20 cellular contexts compared by ENCODE assay signal in the genomic region with DNA sequence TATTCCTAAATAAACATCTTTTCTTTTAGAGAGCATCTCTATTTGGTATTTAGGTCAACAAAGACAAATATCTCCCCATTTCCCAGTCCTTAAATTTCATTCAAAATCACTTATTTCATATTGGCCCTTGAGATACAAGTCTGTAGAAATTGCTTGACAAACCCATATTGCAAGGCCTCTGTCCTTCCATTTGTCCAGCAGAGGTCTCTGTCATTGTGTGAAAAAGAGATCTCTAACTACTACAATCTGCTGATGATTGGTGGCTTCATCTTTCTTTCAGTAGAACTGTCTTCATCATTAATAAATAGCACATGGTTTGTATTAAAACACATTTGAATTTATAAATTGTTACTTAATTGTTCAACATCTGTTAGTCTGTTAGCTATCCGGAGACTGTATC.
DNase-seq lines count a peak whose midpoint lies in the region; ATAC-seq, FAIRE-seq and TF ChIP-seq lines count a peak whose summit lies in the region.
"Had no signal": no experiment of that assay in that cellular context is flagged by ENCODE, and none has a peak within 500 bp of the region (broad histone marks: within the 10 kb centered on the region; RNA-seq: fewer than 3 reads in every experiment).

No MANE protein-coding gene starts in this region.

- no peaks in the 10 kb centered on the region for H3K79me2 ChIP-seq in HepG2 (ENCODE audit: insufficient read depth, low read length)

- in situ Hi-C loops in HepG2 (cut with HindIII; ENCODE audit: extremely low pct_ligation_motif_present, low pct_unique_long_range_greater_than_20kb): no loop called here

- H4K20me1 ChIP-seq in HepG2 (ENCODE audit: insufficient read depth, low read length): no peaks in the 10 kb centered on the region

- H3K27me3 Mint-ChIP-seq in activated CD4-positive, alpha-beta memory T cell treated with anti-CD3 and anti-CD28 coated beads for 36 hours: no peaks in the 10 kb centered on the region
- H3K27me3 Mint-ChIP-seq: activated CD8-positive, alpha-beta memory T cell treated with anti-CD3 and anti-CD28 coated beads, Interleukin-2, amount 10 ng/mL, durations not matched to agents 7 days and 5 days; naive B cell; T-cell had no signal

- no peak overlapping the region for H3K9ac ChIP-seq in HepG2 (ENCODE audit: insufficient read depth, low read depth, low read length)

- H3K4me2 ChIP-seq in HepG2 (ENCODE audit: low read depth, low read length): no peak overlapping the region

- H3K36me3 Mint-ChIP-seq in activated CD4-positive, alpha-beta memory T cell treated with anti-CD3 and anti-CD28 coated beads for 36 hours: no peaks in the 10 kb centered on the region
- H3K36me3 Mint-ChIP-seq: activated CD8-positive, alpha-beta memory T cell treated with anti-CD3 and anti-CD28 coated beads, Interleukin-2, amount 10 ng/mL, durations not matched to agents 7 days and 5 days; naive B cell; T-cell had no signal

- 95% methylated on average over 1 of the region's 1 CpG for WGBS in HepG2 (ENCODE audit: low lambda C conversion rate)
- WGBS in right lobe of liver (ENCODE audit: insufficient coverage, low coverage, low lambda C conversion rate, missing lambda C conversion rate): 89% methylated on average over 1 of the region's 1 CpG

- POLR2A ChIA-PET in HepG2 (lab: Yijun Ruan, JAX): no interaction called here
- POLR2A ChIA-PET in activated CD4-positive, alpha-beta memory T cell treated with anti-CD3 and anti-CD28 coated beads for 36 hours (lab: Charles Lee): no interaction called here

- H3K36me3 ChIP-seq in HepG2 (replicated peaks in 1 of 2; ENCODE audit: control insufficient read depth in 1 of 2, insufficient read depth in 2 of 2, low read length in 2 of 2) (no peaks in the 10 kb centered on the region), right lobe of liver (no peaks in the 10 kb centered on the region)
- H3K36me3 ChIP-seq: left lung had no signal

- no peak overlapping the region for H3K27ac Mint-ChIP-seq in activated CD4-positive, alpha-beta memory T cell treated with anti-CD3 and anti-CD28 coated beads for 36 hours
- H3K27ac Mint-ChIP-seq: activated CD8-positive, alpha-beta memory T cell treated with anti-CD3 and anti-CD28 coated beads, Interleukin-2, amount 10 ng/mL, durations not matched to agents 7 days and 5 days; naive B cell; T-cell had no signal

- TF ChIP-seq EP300 in HepG2 (IDR thresholded peaks at IDR 0.05; ENCODE audit: low read depth in 2 of 2, low read length in 2 of 2) (no peak), HepG2 (CRISPR knock-in tag; IDR thresholded peaks at IDR 0.05; ENCODE audit: borderline replicate concordance) (no peak)

- no peak for FAIRE-seq in HepG2 (lab: Jason Lieb, UNC)

- intact Hi-C loops in HepG2 (cut with micrococcal nuclease; ENCODE audit: unreplicated experiment) (no loop called here), right lobe of liver (cut with DNase I) (no loop called here)
- intact Hi-C loops in activated CD4-positive, alpha-beta memory T cell treated with anti-CD3 and anti-CD28 coated beads for 36 hours (cut with micrococcal nuclease): no loop called here

- no peaks in the 10 kb centered on the region for H3K27me3 ChIP-seq in HepG2 (ENCODE audit: control insufficient read depth in 1 of 2, insufficient read depth in 2 of 2, low read length in 2 of 2)
- H3K27me3 ChIP-seq in right lobe of liver: no peaks in the 10 kb centered on the region
- H3K27me3 ChIP-seq: left lung had no signal

- no peak for TF ChIP-seq RAD21 in HepG2 (CRISPR knock-in tag; IDR thresholded peaks at IDR 0.05)

- no peak overlapping the region for H3K4me3 Mint-ChIP-seq in activated CD4-positive, alpha-beta memory T cell treated with anti-CD3 and anti-CD28 coated beads for 36 hours
- H3K4me3 Mint-ChIP-seq: activated CD8-positive, alpha-beta memory T cell treated with anti-CD3 and anti-CD28 coated beads, Interleukin-2, amount 10 ng/mL, durations not matched to agents 7 days and 5 days; naive B cell; T-cell had no signal

- BruUV-seq in HepG2 (replicated peaks; lab: Mats Ljungman, UMichigan): no TSS peak

- H3K4me3 ChIP-seq in HepG2 (replicated peaks in 1 of 3; ENCODE audit: insufficient read depth in 1 of 3, low read depth in 2 of 3, low read length in 3 of 3) (no peak overlapping the region), right lobe of liver (no peak overlapping the region), epithelial cell of esophagus (ENCODE audit: low read length) (no peak overlapping the region)
- H3K4me3 ChIP-seq: left lung, psoas muscle had no signal

- H3K27ac ChIP-seq in HepG2 (ENCODE audit: extremely low read length, insufficient read depth, low read length) (no peak overlapping the region), right lobe of liver (no peak overlapping the region)
- H3K27ac ChIP-seq: left lung, psoas muscle had no signal

- H3K9me3 ChIP-seq in HepG2 (ENCODE audit: low read length) (no peaks in the 10 kb centered on the region), right lobe of liver (no peaks in the 10 kb centered on the region)
- H3K9me3 ChIP-seq: left lung, psoas muscle had no signal

- no peak overlapping the region for H2AFZ ChIP-seq in HepG2 (ENCODE audit: low read length)

- no peak for TF ChIP-seq POLR2A in HepG2 (IDR thresholded peaks at IDR 0.05; ENCODE audit: insufficient read depth in 1 of 2, low read depth in 2 of 2, low read length in 2 of 2)
- TF ChIP-seq POLR2A in right lobe of liver (IDR thresholded peaks at IDR 0.05): no peak

- peak; percentile 46; the same call in 1 of the 3 replicates for ATAC-seq in HepG2
- no peak for ATAC-seq in right lobe of liver
- ATAC-seq in HG03280 (IDR thresholded peaks at IDR 0.05; ENCODE audit: unreplicated experiment): no peak
- ATAC-seq: activated CD8-positive, alpha-beta memory T cell treated with anti-CD3 and anti-CD28 coated beads, Interleukin-2, amount 10 ng/mL, durations not matched to agents 7 days and 5 days; left lung; psoas muscle; T-cell had no signal

- DNase-seq in HepG2 (ENCODE audit: low spot score) (no peak), right lobe of liver (no peak), NCI-H69 (lab: John Stamatoyannopoulos, UW) (peak; percentile 46), epithelial cell of esophagus (ENCODE audit: low read depth) (peak; percentile 1), superior temporal gyrus (ENCODE audit: extremely low spot score) (peak; percentile 83)
- DNase-seq in activated CD4-positive, alpha-beta memory T cell treated with anti-CD3 and anti-CD28 coated beads for 36 hours: no peak
- DNase-seq in activated CD4-positive, alpha-beta T cell treated with anti-CD3 and anti-CD28 coated beads for 48 hours: no peak
- DNase-seq: activated CD4-positive, CD25-positive, alpha-beta regulatory T cell; activated CD8-positive, alpha-beta memory T cell treated with anti-CD3 and anti-CD28 coated beads, Interleukin-2, amount 10 ng/mL, durations not matched to agents 7 days and 5 days; activated effector memory CD4-positive, alpha-beta T cell treated with Interleukin-2 at 50 U/mL for 16 hours; dermis blood vessel endothelial cell; GDM1; left lung; naive B cell; NCI-H1694 treated with DMSO at 0.1 percent for 48 hours; NCI-H526 treated with DMSO at 0.1 percent for 48 hours; psoas muscle; RPMI8226; T-cell had no signal

- no peak for TF ChIP-seq CTCF in HepG2 (CRISPR knock-in tag; IDR thresholded peaks at IDR 0.05)
- TF ChIP-seq CTCF in right lobe of liver (IDR thresholded peaks at IDR 0.05): no peak
- no peak for TF ChIP-seq CTCF in epithelial cell of esophagus (IDR thresholded peaks at IDR 0.05; ENCODE audit: insufficient read depth, low read depth, low read length, missing control alignments)

- CTCF ChIA-PET in HepG2 (lab: Yijun Ruan, JAX; ENCODE audit: low intra/inter-chr PET ratio, low total read pairs): no interaction called here
- CTCF ChIA-PET in activated CD4-positive, alpha-beta memory T cell treated with anti-CD3 and anti-CD28 coated beads for 36 hours (lab: Charles Lee): no interaction called here

- peaks cover 2% of the 10 kb centered on the region for H3K9me3 Mint-ChIP-seq in activated CD4-positive, alpha-beta memory T cell treated with anti-CD3 and anti-CD28 coated beads for 36 hours

- H3K4me1 ChIP-seq in HepG2 (ENCODE audit: insufficient read depth, low read length): no peaks in the 10 kb centered on the region
- no peaks in the 10 kb centered on the region for H3K4me1 ChIP-seq in right lobe of liver
- H3K4me1 ChIP-seq: left lung, psoas muscle had no signal

- no peaks in the 10 kb centered on the region for H3K4me1 Mint-ChIP-seq in activated CD4-positive, alpha-beta memory T cell treated with anti-CD3 and anti-CD28 coated beads for 36 hours (ENCODE audit: low read depth)
- H3K4me1 Mint-ChIP-seq: activated CD8-positive, alpha-beta memory T cell treated with anti-CD3 and anti-CD28 coated beads, Interleukin-2, amount 10 ng/mL, durations not matched to agents 7 days and 5 days; naive B cell; T-cell had no signal

TF ChIP-seq in HepG2, 621 proteins besides CTCF, POLR2A, EP300 and RAD21 (continues in another document):
- no peak for TF ChIP-seq BHLHE40 (IDR thresholded peaks at IDR 0.05; ENCODE audit: low read length)
- TF ChIP-seq, protein P1, sequence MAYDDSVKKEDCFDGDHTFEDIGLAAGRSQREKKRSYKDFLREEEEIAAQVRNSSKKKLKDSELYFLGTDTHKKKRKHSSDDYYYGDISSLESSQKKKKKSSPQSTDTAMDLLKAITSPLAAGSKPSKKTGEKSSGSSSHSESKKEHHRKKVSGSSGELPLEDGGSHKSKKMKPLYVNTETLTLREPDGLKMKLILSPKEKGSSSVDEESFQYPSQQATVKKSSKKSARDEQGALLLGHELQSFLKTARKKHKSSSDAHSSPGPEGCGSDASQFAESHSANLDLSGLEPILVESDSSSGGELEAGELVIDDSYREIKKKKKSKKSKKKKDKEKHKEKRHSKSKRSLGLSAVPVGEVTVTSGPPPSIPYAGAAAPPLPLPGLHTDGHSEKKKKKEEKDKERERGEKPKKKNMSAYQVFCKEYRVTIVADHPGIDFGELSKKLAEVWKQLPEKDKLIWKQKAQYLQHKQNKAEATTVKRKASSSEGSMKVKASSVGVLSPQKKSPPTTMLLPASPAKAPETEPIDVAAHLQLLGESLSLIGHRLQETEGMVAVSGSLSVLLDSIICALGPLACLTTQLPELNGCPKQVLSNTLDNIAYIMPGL (CRISPR knock-in tag; IDR thresholded peaks at IDR 0.05; ENCODE audit: borderline replicate concordance in 1 of 2, low read depth in 1 of 2): no peak
- no peak for TF ChIP-seq ZNF546 (CRISPR knock-in tag; conservative IDR thresholded peaks at IDR 0.05)
- TF ChIP-seq ZNF124 (CRISPR knock-in tag; IDR thresholded peaks at IDR 0.05): no peak
- TF ChIP-seq, protein P2, sequence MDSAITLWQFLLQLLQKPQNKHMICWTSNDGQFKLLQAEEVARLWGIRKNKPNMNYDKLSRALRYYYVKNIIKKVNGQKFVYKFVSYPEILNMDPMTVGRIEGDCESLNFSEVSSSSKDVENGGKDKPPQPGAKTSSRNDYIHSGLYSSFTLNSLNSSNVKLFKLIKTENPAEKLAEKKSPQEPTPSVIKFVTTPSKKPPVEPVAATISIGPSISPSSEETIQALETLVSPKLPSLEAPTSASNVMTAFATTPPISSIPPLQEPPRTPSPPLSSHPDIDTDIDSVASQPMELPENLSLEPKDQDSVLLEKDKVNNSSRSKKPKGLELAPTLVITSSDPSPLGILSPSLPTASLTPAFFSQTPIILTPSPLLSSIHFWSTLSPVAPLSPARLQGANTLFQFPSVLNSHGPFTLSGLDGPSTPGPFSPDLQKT (CRISPR knock-in tag; IDR thresholded peaks at IDR 0.05; ENCODE audit: borderline replicate concordance): no peak
- TF ChIP-seq NR2C2 (CRISPR knock-in tag; IDR thresholded peaks at IDR 0.05; ENCODE audit: borderline replicate concordance): no peak

Comparison
In these comparisons a context has a peak if more than half of its experiments do, and no peak if none do; other contexts are left out.
1. DNase-seq: peak in NCI-H69 (single experiment), epithelial cell of esophagus (single experiment) and superior temporal gyrus (single experiment); none in HepG2 (single experiment), right lobe of liver (0 of 3), activated CD4-positive, alpha-beta memory T cell treated with anti-CD3 and anti-CD28 coated beads for 36 hours (single experiment) and activated CD4-positive, alpha-beta T cell treated with anti-CD3 and anti-CD28 coated beads for 48 hours (single experiment).